ENCODE assay signal across 8 cellular contexts in genomic region chr12:4809449-4810218, GRCh38.
DNase-seq lines count a peak whose midpoint lies in the region; ATAC-seq and TF ChIP-seq lines count a peak whose summit lies in the region.

No MANE protein-coding gene starts in this region.

- DNase-seq in T-helper 17 cell, result no peak
- DNase-seq in left cardiac atrium, result peak; percentile 24
- no peak for DNase-seq in sciatic nerve (ENCODE audit: low spot score)
- no peak for DNase-seq in NCI-H2029 (lab: John Stamatoyannopoulos, UW)
- DNase-seq in NCI-H774 (lab: John Stamatoyannopoulos, UW), result no peak
- DNase-seq in activated CD4-positive, CD25-positive, alpha-beta regulatory T cell treated with anti-CD3 and anti-CD28 coated beads, Interleukin-2, amount 50 U/mL, for 72 hours, result no peak
- DNase-seq in NCI-H2196 treated with DMSO at 0.1 percent for 48 hours (lab: John Stamatoyannopoulos, UW; ENCODE audit: unreplicated experiment), result no peak

- TF ChIP-seq CTCF in GM12875 (IDR thresholded peaks at IDR 0.05; ENCODE audit: borderline replicate concordance, insufficient read depth, low read depth, low read length), result no peak

- ATAC-seq in T-helper 17 cell (peak; percentile 10), left cardiac atrium (peak; percentile 58 to 64), sciatic nerve (peak; percentile 48)

- H3K36me3 Mint-ChIP-seq in T-helper 17 cell (ENCODE audit: low read depth), result peaks cover 6% of the 10 kb centered on the region

- no peak overlapping the region for H3K27ac Mint-ChIP-seq in T-helper 17 cell

- peak overlapping the region; percentile 46 for H3K4me3 ChIP-seq in GM12875 (ENCODE audit: low read depth, low read length)

- peaks cover 40% of the 10 kb centered on the region for H3K4me1 Mint-ChIP-seq in T-helper 17 cell

- H3K4me3 Mint-ChIP-seq in T-helper 17 cell, result peak overlapping the region; percentile 90

- intact Hi-C loops in left cardiac atrium (cut with DNase I) (no loop called here), sciatic nerve (cut with DNase I) (no loop called here)

- H3K27me3 Mint-ChIP-seq in T-helper 17 cell, result peaks cover 53% of the 10 kb centered on the region

- no peaks in the 10 kb centered on the region for H3K9me3 ChIP-seq in T-helper 17 cell (ENCODE audit: control insufficient read depth, low read length, poor library complexity, severe bottlenecking)

Comparison
In these comparisons a context has a peak if more than half of its experiments do, and no peak if none do; other contexts are left out.
1. ATAC-seq: peak in every context shown above with its lines; median percentile 61 in left cardiac atrium; 48 in sciatic nerve; 10 in T-helper 17 cell.